1 cellular context compared by ENCODE assay signal in the genomic region with DNA sequence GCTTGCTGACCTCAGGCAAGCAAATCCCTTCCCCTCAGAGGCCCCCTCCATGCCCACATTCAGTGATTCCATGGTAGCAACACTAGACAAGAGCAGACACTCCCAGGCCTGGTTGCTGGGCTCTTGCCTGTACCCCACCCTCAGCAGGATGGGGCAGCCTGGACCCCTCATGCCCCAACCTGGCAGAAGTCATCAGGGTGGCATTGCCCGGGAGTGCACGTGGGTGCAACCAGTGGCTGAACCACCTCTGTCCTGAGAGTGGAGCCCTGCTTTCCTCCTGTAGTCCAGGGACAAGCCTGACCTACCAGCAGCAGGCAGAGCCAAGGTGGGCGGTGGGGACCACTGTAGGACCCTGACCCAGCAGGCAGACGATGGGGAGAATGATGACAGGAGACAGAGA.
TF ChIP-seq lines count a peak whose summit lies in the region.

No MANE protein-coding gene starts in this region.

TF ChIP-seq in IMR-90, 13 proteins besides CTCF, POLR2A, EP300 and RAD21:
- TF ChIP-seq MAZ (IDR thresholded peaks at IDR 0.05; ENCODE audit: borderline replicate concordance, low read depth, low read length) (no peak), SMC3 (IDR thresholded peaks at IDR 0.05; ENCODE audit: low read depth, low read length) (no peak), FOS (IDR thresholded peaks at IDR 0.05; ENCODE audit: low read depth, low read length) (no peak), NFE2L2 (IDR thresholded peaks at IDR 0.05; ENCODE audit: low read depth, low read length) (no peak), CEBPB (IDR thresholded peaks at IDR 0.05; ENCODE audit: low read depth, low read length) (no peak)
